1 cellular context compared by ENCODE assay signal in genomic region chr12:92393504-92393903, GRCh38.
TF ChIP-seq lines count a peak whose summit lies in the region.

No MANE protein-coding gene starts in this region.

TF ChIP-seq in K562, 482 proteins besides CTCF, POLR2A, EP300 and RAD21 (continued from another document):
- TF ChIP-seq, protein P1, sequence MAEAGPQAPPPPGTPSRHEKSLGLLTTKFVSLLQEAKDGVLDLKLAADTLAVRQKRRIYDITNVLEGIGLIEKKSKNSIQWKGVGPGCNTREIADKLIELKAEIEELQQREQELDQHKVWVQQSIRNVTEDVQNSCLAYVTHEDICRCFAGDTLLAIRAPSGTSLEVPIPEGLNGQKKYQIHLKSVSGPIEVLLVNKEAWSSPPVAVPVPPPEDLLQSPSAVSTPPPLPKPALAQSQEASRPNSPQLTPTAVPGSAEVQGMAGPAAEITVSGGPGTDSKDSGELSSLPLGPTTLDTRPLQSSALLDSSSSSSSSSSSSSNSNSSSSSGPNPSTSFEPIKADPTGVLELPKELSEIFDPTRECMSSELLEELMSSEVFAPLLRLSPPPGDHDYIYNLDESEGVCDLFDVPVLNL (CRISPR knock-in tag; IDR thresholded peaks at IDR 0.05; ENCODE audit: low read depth), result no peak
- TF ChIP-seq, protein P2, sequence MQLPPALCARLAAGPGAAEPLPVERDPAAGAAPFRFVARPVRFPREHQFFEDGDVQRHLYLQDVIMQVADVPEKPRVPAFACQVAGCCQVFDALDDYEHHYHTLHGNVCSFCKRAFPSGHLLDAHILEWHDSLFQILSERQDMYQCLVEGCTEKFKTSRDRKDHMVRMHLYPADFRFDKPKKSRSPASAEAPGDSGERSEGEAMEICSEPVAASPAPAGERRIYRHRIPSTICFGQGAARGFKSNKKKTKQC (CRISPR knock-in tag; IDR thresholded peaks at IDR 0.05), result no peak
- TF ChIP-seq RERE (CRISPR knock-in tag; IDR thresholded peaks at IDR 0.05; ENCODE audit: borderline replicate concordance), result no peak
- TF ChIP-seq ZNF263 (CRISPR knock-in tag; IDR thresholded peaks at IDR 0.05; ENCODE audit: borderline replicate concordance), result no peak
- no peak for TF ChIP-seq JUNB (CRISPR knock-in tag; conservative IDR thresholded peaks at IDR 0.05)
- no peak for TF ChIP-seq ZNF696 (CRISPR knock-in tag; conservative IDR thresholded peaks at IDR 0.05)
- TF ChIP-seq, protein P3, sequence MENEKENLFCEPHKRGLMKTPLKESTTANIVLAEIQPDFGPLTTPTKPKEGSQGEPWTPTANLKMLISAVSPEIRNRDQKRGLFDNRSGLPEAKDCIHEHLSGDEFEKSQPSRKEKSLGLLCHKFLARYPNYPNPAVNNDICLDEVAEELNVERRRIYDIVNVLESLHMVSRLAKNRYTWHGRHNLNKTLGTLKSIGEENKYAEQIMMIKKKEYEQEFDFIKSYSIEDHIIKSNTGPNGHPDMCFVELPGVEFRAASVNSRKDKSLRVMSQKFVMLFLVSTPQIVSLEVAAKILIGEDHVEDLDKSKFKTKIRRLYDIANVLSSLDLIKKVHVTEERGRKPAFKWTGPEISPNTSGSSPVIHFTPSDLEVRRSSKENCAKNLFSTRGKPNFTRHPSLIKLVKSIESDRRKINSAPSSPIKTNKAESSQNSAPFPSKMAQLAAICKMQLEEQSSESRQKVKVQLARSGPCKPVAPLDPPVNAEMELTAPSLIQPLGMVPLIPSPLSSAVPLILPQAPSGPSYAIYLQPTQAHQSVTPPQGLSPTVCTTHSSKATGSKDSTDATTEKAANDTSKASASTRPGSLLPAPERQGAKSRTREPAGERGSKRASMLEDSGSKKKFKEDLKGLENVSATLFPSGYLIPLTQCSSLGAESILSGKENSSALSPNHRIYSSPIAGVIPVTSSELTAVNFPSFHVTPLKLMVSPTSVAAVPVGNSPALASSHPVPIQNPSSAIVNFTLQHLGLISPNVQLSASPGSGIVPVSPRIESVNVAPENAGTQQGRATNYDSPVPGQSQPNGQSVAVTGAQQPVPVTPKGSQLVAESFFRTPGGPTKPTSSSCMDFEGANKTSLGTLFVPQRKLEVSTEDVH (IDR thresholded peaks at IDR 0.05; ENCODE audit: low read depth, partially characterized antibody), result peak; percentile 31
- TF ChIP-seq KDM2B (CRISPR knock-in tag; IDR thresholded peaks at IDR 0.05), result no peak
- TF ChIP-seq DDX20 (tag; IDR thresholded peaks at IDR 0.05; ENCODE audit: low read depth), result no peak
- TF ChIP-seq IRF9 (tag; IDR thresholded peaks at IDR 0.05), result no peak
- TF ChIP-seq, protein P4, sequence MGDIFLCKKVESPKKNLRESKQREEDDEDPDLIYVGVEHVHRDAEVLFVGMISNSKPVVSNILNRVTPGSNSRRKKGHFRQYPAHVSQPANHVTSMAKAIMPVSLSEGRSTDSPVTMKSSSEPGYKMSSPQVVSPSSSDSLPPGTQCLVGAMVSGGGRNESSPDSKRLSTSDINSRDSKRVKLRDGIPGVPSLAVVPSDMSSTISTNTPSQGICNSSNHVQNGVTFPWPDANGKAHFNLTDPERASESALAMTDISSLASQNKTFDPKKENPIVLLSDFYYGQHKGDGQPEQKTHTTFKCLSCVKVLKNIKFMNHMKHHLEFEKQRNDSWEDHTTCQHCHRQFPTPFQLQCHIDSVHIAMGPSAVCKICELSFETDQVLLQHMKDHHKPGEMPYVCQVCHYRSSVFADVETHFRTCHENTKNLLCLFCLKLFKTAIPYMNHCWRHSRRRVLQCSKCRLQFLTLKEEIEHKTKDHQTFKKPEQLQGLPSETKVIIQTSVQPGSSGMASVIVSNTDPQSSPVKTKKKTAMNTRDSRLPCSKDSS (IDR thresholded peaks at IDR 0.05; ENCODE audit: low read depth, partially characterized antibody), result peak; percentile 62
- TF ChIP-seq E2F3 (CRISPR knock-in tag; IDR thresholded peaks at IDR 0.05), result no peak
- no peak for TF ChIP-seq ZNF639 (CRISPR knock-in tag; conservative IDR thresholded peaks at IDR 0.05 in 1 of 2, IDR thresholded peaks at IDR 0.05 in 1 of 2)
- no peak for TF ChIP-seq KLF1 (tag; IDR thresholded peaks at IDR 0.05)
- TF ChIP-seq MCM7 (IDR thresholded peaks at IDR 0.05), result no peak
- TF ChIP-seq PML (IDR thresholded peaks at IDR 0.05; ENCODE audit: low read length), result no peak
- TF ChIP-seq TRIM28 (IDR thresholded peaks at IDR 0.05), result peak; percentile 93
